In genomic region chr18:75211721-75212625, GRCh38 we compare ENCODE assay signal across 8 cellular contexts. TPM values are rescaled to one million over a fixed set of nuclear protein-coding genes. Genes with fewer than 3 reads are reported as not detected.
A peak's percentile ranks its signal among the peaks of the same experiment; 100 is the strongest.
DNase-seq lines count a peak whose midpoint lies in the region; ATAC-seq, FAIRE-seq and TF ChIP-seq lines count a peak whose summit lies in the region.

No MANE protein-coding gene starts in this region.

- CTCF ChIA-PET in A549 (lab: Yijun Ruan, JAX) (no interaction called here), GM10248 (lab: Yijun Ruan, JAX) (interaction anchor here (1.3 to 1.4 kb wide), 2 partner anchors 17 to 21 kb away, joined by 3 to 4 read pairs; no protein-coding TSS in a partner anchor)

- no peak for FAIRE-seq in A549 (lab: Jason Lieb, UNC)

- H3K4me1 ChIP-seq in A549 (peaks cover 15% of the 10 kb centered on the region), Peyer's patch (peaks cover 0 to 54% (median 15%) of the 10 kb centered on the region in 4 donors)

- H3K9me3 ChIP-seq in A549 (no peaks in the 10 kb centered on the region), Peyer's patch (no peaks in the 10 kb centered on the region)

- H3K27me3 ChIP-seq in Peyer's patch = no peaks in the 10 kb centered on the region
- no peaks in the 10 kb centered on the region for H3K27me3 ChIP-seq in brain microvascular endothelial cell (replicated peaks)
- H3K27me3 ChIP-seq in kidney epithelial cell (ENCODE audit: control insufficient read depth, insufficient read depth, low read length) = no peaks in the 10 kb centered on the region

- no peak for TF ChIP-seq RAD21 in A549 (conservative IDR thresholded peaks at IDR 0.05 in 1 of 2, IDR thresholded peaks at IDR 0.05 in 1 of 2)

- peak overlapping the region; percentile 83 for H3K4me3 ChIP-seq in A549
- H3K4me3 ChIP-seq in Peyer's patch = peak overlapping the region; percentile 65 to 94 (median 80)
- peak overlapping the region; percentile 67 for H3K4me3 ChIP-seq in brain microvascular endothelial cell (ENCODE audit: low read depth, low read length)
- H3K4me3 ChIP-seq in kidney epithelial cell (ENCODE audit: low read depth, low read length) = peak overlapping the region; percentile 80

- WGBS in A549 (ENCODE audit: missing lambda C conversion rate) = 5% methylated on average over 26 of the region's 82 CpGs

- no peak; a peak in 1 of 6 replicates for ATAC-seq in A549
- ATAC-seq in HG03045 (IDR thresholded peaks at IDR 0.05; ENCODE audit: unreplicated experiment) = no peak

- TF ChIP-seq CTCF in A549 (IDR thresholded peaks at IDR 0.05) (no peak), GM10248 (IDR thresholded peaks at IDR 0.05; ENCODE audit: control extremely low read depth, extremely low read depth, low read depth, missing control alignments) (no peak), Peyer's patch (IDR thresholded peaks at IDR 0.05) (no peak), brain microvascular endothelial cell (IDR thresholded peaks at IDR 0.05; ENCODE audit: low read depth, low read length, missing control alignments) (no peak), kidney epithelial cell (IDR thresholded peaks at IDR 0.05; ENCODE audit: insufficient read depth, low read length, poor library complexity, severe bottlenecking) (no peak)

- H3K27ac ChIP-seq in A549 (peak overlapping the region; percentile 81 to 99), Peyer's patch (peak overlapping the region; percentile 65 to 89 (median 84)), brain microvascular endothelial cell (no peak overlapping the region)

- no peaks in the 10 kb centered on the region for H3K36me3 ChIP-seq in Peyer's patch
- no peaks in the 10 kb centered on the region for H3K36me3 ChIP-seq in brain microvascular endothelial cell (replicated peaks)
- no peaks in the 10 kb centered on the region for H3K36me3 ChIP-seq in kidney epithelial cell (ENCODE audit: control insufficient read depth, insufficient read depth, low read length)

- POLR2A ChIA-PET in A549 (lab: Yijun Ruan, JAX) (no interaction called here), GM10248 (lab: Yijun Ruan, JAX) (no interaction called here)

- no peak for TF ChIP-seq EP300 in A549 (IDR thresholded peaks at IDR 0.05)

- TF ChIP-seq POLR2A in A549 (IDR thresholded peaks at IDR 0.05; ENCODE audit: low read length) = peak; percentile 18; the same call in 1 of the 2 replicates
- TF ChIP-seq POLR2A in Peyer's patch (IDR thresholded peaks at IDR 0.05) = no peak

- DNase-seq in A549 (ENCODE audit: low read depth in 1 of 2, low spot score in 1 of 2) (peak in 1 of 2 experiments; percentile 34), GM10248 (ENCODE audit: extremely low spot score) (peak; percentile 37), Peyer's patch (peak in 2 of 3 donors; percentile 33 to 59), brain microvascular endothelial cell (no peak), kidney epithelial cell (ENCODE audit: low read depth) (no peak), SW 1271 (lab: John Stamatoyannopoulos, UW) (no peak)
- DNase-seq in stimulated activated CD8-positive, alpha-beta memory T cell treated with anti-CD3 and anti-CD28 coated beads, Interleukin-15, amount 100 ng/mL, for 24 hours (ENCODE audit: low read depth) = peak; percentile 20

- in situ Hi-C loops in brain microvascular endothelial cell (cut with HindIII; ENCODE audit: low pct_ligation_motif_present, low sequenced_read_pairs) = no loop called here

- peak overlapping the region; percentile 77 for H3K4me2 ChIP-seq in A549

TF ChIP-seq in A549, 52 proteins besides CTCF, POLR2A, EP300 and RAD21:
- TF ChIP-seq HOXB13 (CRISPR knock-in tag; IDR thresholded peaks at IDR 0.05; ENCODE audit: low read depth) = no peak
- TF ChIP-seq GATA3 (IDR thresholded peaks at IDR 0.05; ENCODE audit: borderline replicate concordance) = no peak
- TF ChIP-seq MYC (IDR thresholded peaks at IDR 0.05; ENCODE audit: borderline replicate concordance, low read length) = no peak
- TF ChIP-seq EHMT2 (IDR thresholded peaks at IDR 0.05; ENCODE audit: low read depth) = no peak
- TF ChIP-seq NPAS2 (CRISPR knock-in tag; IDR thresholded peaks at IDR 0.05; ENCODE audit: borderline replicate concordance) = no peak
- no peak for TF ChIP-seq HEYL (CRISPR knock-in tag; IDR thresholded peaks at IDR 0.05)
- TF ChIP-seq NR3C1 (IDR thresholded peaks at IDR 0.05) = no peak
- TF ChIP-seq FOXS1 (CRISPR knock-in tag; IDR thresholded peaks at IDR 0.05) = no peak
- TF ChIP-seq HDAC2 (IDR thresholded peaks at IDR 0.05) = no peak
- TF ChIP-seq RNF2 (IDR thresholded peaks at IDR 0.05; ENCODE audit: borderline replicate concordance, low read depth) = no peak
- TF ChIP-seq, protein P1, sequence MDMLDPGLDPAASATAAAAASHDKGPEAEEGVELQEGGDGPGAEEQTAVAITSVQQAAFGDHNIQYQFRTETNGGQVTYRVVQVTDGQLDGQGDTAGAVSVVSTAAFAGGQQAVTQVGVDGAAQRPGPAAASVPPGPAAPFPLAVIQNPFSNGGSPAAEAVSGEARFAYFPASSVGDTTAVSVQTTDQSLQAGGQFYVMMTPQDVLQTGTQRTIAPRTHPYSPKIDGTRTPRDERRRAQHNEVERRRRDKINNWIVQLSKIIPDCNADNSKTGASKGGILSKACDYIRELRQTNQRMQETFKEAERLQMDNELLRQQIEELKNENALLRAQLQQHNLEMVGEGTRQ (IDR thresholded peaks at IDR 0.05) = no peak
- no peak for TF ChIP-seq HOXB5 (CRISPR knock-in tag; IDR thresholded peaks at IDR 0.05)
- TF ChIP-seq RCOR1 (IDR thresholded peaks at IDR 0.05; ENCODE audit: low read depth, low read length) = no peak
- TF ChIP-seq ZFP36 (IDR thresholded peaks at IDR 0.05; ENCODE audit: borderline replicate concordance, partially characterized antibody) = no peak
- TF ChIP-seq ZC3H11A (IDR thresholded peaks at IDR 0.05) = no peak
- TF ChIP-seq ZSCAN20 (CRISPR knock-in tag; IDR thresholded peaks at IDR 0.05) = no peak
- no peak; the same call in 1 of the 2 replicates for TF ChIP-seq MAX (IDR thresholded peaks at IDR 0.05)

RNA-seq across cellular contexts. Expression of gene TSHZ1, which starts 1.4 kb away (rescaled TPM):
- polyA plus RNA-seq in A549 (2011; rRNA removed) = 2.2 and 2.9 TPM in 2 replicates
- 2.1 and 2.9 TPM in 2 replicates for polyA plus RNA-seq in A549 (2012; cell fraction: cytosol; rRNA removed)
- 1.8 and 2.4 TPM in 2 replicates for polyA plus RNA-seq in A549 (2012; cell fraction: nucleus; rRNA removed)
- polyA plus RNA-seq in A549 (2017; fragmentation: RNase III; extraction: RNeasy Plus Mini Kit Qiagen cat#74134 plus additional on column Dnase treatment) = 2.7 to 3.0 TPM (median 2.8 TPM) in 3 replicates
- polyA minus RNA-seq in A549 (2011; rRNA and poly(A)+ RNA removed) = 3.8 and 4.0 TPM in 2 replicates
- total RNA-seq in Peyer's patch = 10 to 100 TPM; 12.4 to 34.8 (median 28.4) TPM
- total RNA-seq in kidney epithelial cell = 4.8 and 5.8 TPM in 2 replicates

RNA-seq across cellular contexts. Expression of gene PTGR3, which starts 3.0 kb away (rescaled TPM):
- polyA plus RNA-seq in A549 (2011; rRNA removed) (18.5 and 19.0 TPM in 2 replicates), A549 (2017; fragmentation: RNase III; extraction: RNeasy Plus Mini Kit Qiagen cat#74134 plus additional on column Dnase treatment) (6.3 to 7.2 TPM (median 7.2 TPM) in 3 replicates)
- 9.9 and 10.1 TPM in 2 replicates for polyA plus RNA-seq in A549 (2012; cell fraction: cytosol; rRNA removed)
- 6.2 and 8.4 TPM in 2 replicates for polyA plus RNA-seq in A549 (2012; cell fraction: nucleus; rRNA removed)
- 28.2 and 34.6 TPM in 2 replicates for polyA minus RNA-seq in A549 (2011; rRNA and poly(A)+ RNA removed)
- total RNA-seq in Peyer's patch (10 to 100 TPM; 19.6 to 24.1 (median 20.8) TPM), kidney epithelial cell (6.6 and 11.8 TPM in 2 replicates)

Comparison
In these comparisons a context has a peak if more than half of its experiments do, and no peak if none do; other contexts are left out.
1. DNase-seq: peak in GM10248 (single experiment), Peyer's patch (2 of 3) and stimulated activated CD8-positive, alpha-beta memory T cell treated with anti-CD3 and anti-CD28 coated beads, Interleukin-15, amount 100 ng/mL, for 24 hours (single experiment); none in brain microvascular endothelial cell (single experiment), kidney epithelial cell (single experiment) and SW 1271 (0 of 2).
2. Peak in every context shown above with its lines, with median percentiles within 50 percentile points of each other: H3K4me3 ChIP-seq.